In the genomic region with DNA sequence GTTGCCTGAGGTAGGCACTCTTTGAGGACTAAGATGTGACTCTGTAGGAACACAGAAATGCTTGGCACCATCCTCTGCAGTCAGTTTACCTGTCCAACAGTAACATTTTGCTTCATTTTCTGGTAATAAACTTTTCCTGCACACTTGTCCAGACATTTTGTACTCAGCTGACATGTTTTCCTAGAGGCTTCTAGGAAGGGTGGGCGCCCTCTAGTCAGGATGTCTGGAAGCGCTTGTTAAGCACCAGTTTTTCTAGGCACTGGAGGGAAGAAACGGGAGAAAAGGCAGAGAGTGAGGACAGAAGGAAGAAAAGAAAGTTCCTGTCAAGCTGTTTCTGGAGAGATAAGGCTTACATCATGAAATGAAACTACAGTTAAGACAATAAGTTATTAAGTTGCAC, we compare ENCODE assay signal across 15 cellular contexts. TPM values are rescaled to one million over a fixed set of nuclear protein-coding genes. Genes with fewer than 3 reads are reported as not detected.
DNase-seq lines count a peak whose midpoint lies in the region; ATAC-seq, FAIRE-seq and TF ChIP-seq lines count a peak whose summit lies in the region.
"Had no signal": no experiment of that assay in that cellular context is flagged by ENCODE, and none has a peak within 500 bp of the region (broad histone marks: within the 10 kb centered on the region; RNA-seq: fewer than 3 reads in every experiment).

No MANE protein-coding gene starts in this region.

- no peak for ATAC-seq in HG02938 (IDR thresholded peaks at IDR 0.05; ENCODE audit: unreplicated experiment)
- ATAC-seq: activated CD4-positive, CD25-positive, alpha-beta regulatory T cell treated with anti-CD3 and anti-CD28 coated beads, Interleukin-2, amount 50 U/mL, for 24 hours had no signal

- no peak overlapping the region for H2BK5ac ChIP-seq in H1 (ENCODE audit: low read depth, low read length)

- peaks cover 3% of the 10 kb centered on the region; the same call in 1 of the 2 replicates for H3K36me3 ChIP-seq in OCI-LY7 (ENCODE audit: insufficient read depth, low read length)
- H3K36me3 ChIP-seq in H1 (ENCODE audit: control insufficient read depth in 2 of 4, insufficient read depth in 4 of 4, low read length in 3 of 4): no peaks in the 10 kb centered on the region
- no peaks in the 10 kb centered on the region for H3K36me3 ChIP-seq in kidney (ENCODE audit: control insufficient read depth in 1 of 2, insufficient read depth in 2 of 2, low read length in 2 of 2)
- H3K36me3 ChIP-seq: colonic mucosa had no signal

- no peak overlapping the region for H2BK12ac ChIP-seq in H1 (ENCODE audit: low read depth, low read length)

- no peak overlapping the region for H3K23ac ChIP-seq in H1 (ENCODE audit: insufficient read length)

- intact Hi-C loops in OCI-LY7 (cut with micrococcal nuclease; ENCODE audit: unreplicated experiment) (loop anchor here (10.0 kb wide), 1 partner anchor 717 kb away; no protein-coding TSS in a partner anchor), kidney (cut with DNase I) (no loop called here)

- no peak overlapping the region for H4K8ac ChIP-seq in H1 (ENCODE audit: extremely low read depth, insufficient read depth, low read length)

- H4K20me1 ChIP-seq in OCI-LY7 (ENCODE audit: insufficient read depth, low read length): no peaks in the 10 kb centered on the region
- no peaks in the 10 kb centered on the region for H4K20me1 ChIP-seq in H1 (replicated peaks in 1 of 2; ENCODE audit: control insufficient read depth in 1 of 2, insufficient read depth in 2 of 2, low read length in 2 of 2)

- H3K9ac ChIP-seq in H1 (replicated peaks in 1 of 4; ENCODE audit: extremely low read depth in 1 of 4, low read depth in 3 of 4, low read length in 3 of 4): no peak overlapping the region
- H3K9ac ChIP-seq in kidney (ENCODE audit: low read length in 2 of 2): no peak overlapping the region

- no peaks in the 10 kb centered on the region; a peak in 1 of 7 replicates for H3K27me3 ChIP-seq in H1 (replicated peaks in 1 of 4; ENCODE audit: control insufficient read depth in 3 of 4, extremely low read depth in 1 of 4, insufficient read depth in 3 of 4, low read length in 3 of 4)
- H3K27me3 ChIP-seq: colonic mucosa had no signal

- H3K4ac ChIP-seq in H1 (replicated peaks; ENCODE audit: insufficient read length, low read depth, low read length): no peak overlapping the region

- no TSS peak for BruUV-seq in OCI-LY7 (replicated peaks; lab: Mats Ljungman, UMichigan)

- H3K9me3 ChIP-seq in OCI-LY7 (ENCODE audit: low read length) (peaks cover 4% of the 10 kb centered on the region; the same call in 1 of the 2 replicates), H1 (ENCODE audit: insufficient read depth in 2 of 2, low read depth in 1 of 2, low read length in 1 of 2) (no peaks in the 10 kb centered on the region), kidney (ENCODE audit: control insufficient read depth in 1 of 2, low read length in 2 of 2) (no peaks in the 10 kb centered on the region)
- H3K9me3 ChIP-seq: colonic mucosa had no signal

- no peak overlapping the region for H2BK15ac ChIP-seq in H1 (ENCODE audit: low read length)

- H3K23me2 ChIP-seq in H1 (ENCODE audit: low read depth, low read length): no peaks in the 10 kb centered on the region

- TF ChIP-seq CTCF in OCI-LY7 (conservative IDR thresholded peaks at IDR 0.05; ENCODE audit: low read length) (peak; percentile 69), H1 (IDR thresholded peaks at IDR 0.05; ENCODE audit: control extremely low read depth in 1 of 3, insufficient read depth in 1 of 3, low read depth in 1 of 3, low read length in 3 of 3) (peak in 2 of 3 experiments; percentile 37 to 57; a peak in 2 of 4 replicates), retinal pigment epithelial cell (conservative IDR thresholded peaks at IDR 0.05; ENCODE audit: low read depth, low read length) (peak; percentile 33), kidney (IDR thresholded peaks at IDR 0.05; ENCODE audit: borderline replicate concordance, extremely low read depth, insufficient read depth) (no peak)

- H2BK20ac ChIP-seq in H1 (ENCODE audit: low read length): no peak overlapping the region

- FAIRE-seq in H1 (lab: Jason Lieb, UNC) (peak; percentile 91), kidney (lab: Jason Lieb, UNC) (no peak)

- H3K4me2 ChIP-seq in OCI-LY7 (ENCODE audit: low read length) (no peak overlapping the region), H1 (ENCODE audit: insufficient read depth in 1 of 2, low read depth in 2 of 2, low read length in 2 of 2) (no peak overlapping the region)

- no peak overlapping the region for H3K18ac ChIP-seq in H1 (ENCODE audit: extremely low read depth, low read length)

- H2BK120ac ChIP-seq in H1 (replicated peaks; ENCODE audit: low read depth, low read length): no peak overlapping the region

- DNase-seq in NCI-H82 (lab: John Stamatoyannopoulos, UW) (peak; percentile 40), NCI-H82 treated with DMSO at 0.1 percent for 48 hours (lab: John Stamatoyannopoulos, UW; ENCODE audit: unreplicated experiment) (no peak), OCI-LY7 (ENCODE audit: low spot score) (no peak), H1 (ENCODE audit: low read depth in 1 of 2, low spot score in 2 of 2) (no peak), retinal pigment epithelial cell (ENCODE audit: low read depth) (no peak), kidney (no peak), NCI-H2227 treated with DMSO at 0.1 percent for 48 hours (lab: John Stamatoyannopoulos, UW) (no peak)
- DNase-seq: activated naive CD8-positive, alpha-beta T cell treated with anti-CD3 and anti-CD28 coated beads, Interleukin-2, amount 10 ng/mL, durations not matched to agents 7 days and 5 days; colonic mucosa; DMS79 treated with DMSO at 0.1 percent for 48 hours; NCI-H1417; NCI-H526 treated with DMSO at 0.1 percent for 48 hours; stimulated activated CD4-positive, alpha-beta T cell treated with anti-CD3 and anti-CD28 coated beads, Interleukin-2, amount 100 ng/mL, for 48 hours had no signal

- TF ChIP-seq EP300 in H1 (IDR thresholded peaks at IDR 0.05; ENCODE audit: borderline replicate concordance in 1 of 2, low read depth in 2 of 2, low read length in 2 of 2): no peak

- POLR2A ChIA-PET in OCI-LY7 (lab: Charles Lee) (interaction anchor here (1.0 kb wide), 1 partner anchor 18 kb away, joined by 5 read pairs; no protein-coding TSS in a partner anchor), H1 (lab: Charles Lee; ENCODE audit: partially characterized antibody) (no interaction called here)

- no peak overlapping the region for H3K4me3 ChIP-seq in OCI-LY7 (ENCODE audit: low read depth, low read length, poor library complexity, severe bottlenecking)
- no peak overlapping the region for H3K4me3 ChIP-seq in H1 (ENCODE audit: extremely low read depth in 1 of 4, insufficient read depth in 2 of 4, low read depth in 3 of 4, low read length in 4 of 4)
- H3K4me3 ChIP-seq in retinal pigment epithelial cell (ENCODE audit: low read length): no peak overlapping the region
- no peak overlapping the region for H3K4me3 ChIP-seq in kidney (ENCODE audit: low read length in 2 of 2)
- H3K4me3 ChIP-seq: colonic mucosa had no signal

- no peaks in the 10 kb centered on the region for H3K9me2 ChIP-seq in OCI-LY7 (ENCODE audit: insufficient read depth, low read length)

- H3K4me1 ChIP-seq in OCI-LY7 (ENCODE audit: insufficient read depth, low read length, poor library complexity, severe bottlenecking) (peaks cover 21% of the 10 kb centered on the region), H1 (replicated peaks in 1 of 4; ENCODE audit: control insufficient read depth in 3 of 4, insufficient read depth in 4 of 4, low read length in 3 of 4) (no peaks in the 10 kb centered on the region), kidney (ENCODE audit: control insufficient read depth in 1 of 2, insufficient read depth in 1 of 2, low read depth in 1 of 2, low read length in 2 of 2) (no peaks in the 10 kb centered on the region)
- H3K4me1 ChIP-seq: colonic mucosa had no signal

- no peak for TF ChIP-seq POLR2A in H1 (IDR thresholded peaks at IDR 0.05; ENCODE audit: control extremely low read depth in 1 of 2, low read depth in 2 of 2, low read length in 2 of 2)

- peak; percentile 26 to 39 for TF ChIP-seq RAD21 in H1 (IDR thresholded peaks at IDR 0.05 in 1 of 2, conservative IDR thresholded peaks at IDR 0.05 in 1 of 2; ENCODE audit: low read depth in 2 of 2, low read length in 2 of 2)

- CTCF ChIA-PET in OCI-LY7 (lab: Charles Lee; ENCODE audit: unreplicated experiment): no interaction called here
- CTCF ChIA-PET in H1 (lab: Charles Lee; ENCODE audit: partially characterized antibody): interaction anchor here (1.3 to 1.8 kb wide), 3 partner anchors 13 to 26 kb away, joined by 4 to 6 read pairs (median 4); no protein-coding TSS in a partner anchor

- no peak overlapping the region for H2AK5ac ChIP-seq in H1 (ENCODE audit: low read depth, low read length)

- H4K91ac ChIP-seq in H1 (replicated peaks; ENCODE audit: insufficient read length, low read length): no peak overlapping the region

- 69% methylated on average over 3 of the region's 3 CpGs; no CpG with 5 or more reads in 1 of the 2 experiments for WGBS in H1 (ENCODE audit: extremely low coverage in 1 of 2, insufficient coverage in 1 of 2, insufficient read length in 1 of 2, insufficient replicate concordance in 2 of 2, low coverage in 1 of 2, low lambda C conversion rate in 2 of 2, missing lambda C conversion rate in 1 of 2), 2 experiments

- no peak overlapping the region for H3K14ac ChIP-seq in H1 (ENCODE audit: insufficient read length)

- no peaks in the 10 kb centered on the region for H3K79me1 ChIP-seq in H1 (ENCODE audit: low read depth, low read length)

- no peak overlapping the region for H3K27ac ChIP-seq in OCI-LY7 (ENCODE audit: low read depth, low read length, poor library complexity, severe bottlenecking)
- H3K27ac ChIP-seq in H1 (ENCODE audit: low read depth, low read length): no peak overlapping the region
- no peak overlapping the region for H3K27ac ChIP-seq in kidney (ENCODE audit: low read depth in 2 of 2, low read length in 2 of 2)
- H3K27ac ChIP-seq: colonic mucosa had no signal

- H2AFZ ChIP-seq in OCI-LY7 (ENCODE audit: low read length): no peak overlapping the region; the same call in 1 of the 2 replicates
- peak overlapping the region; percentile 99; the same call in 1 of the 2 replicates for H2AFZ ChIP-seq in H1 (ENCODE audit: low read length)

- H4K5ac ChIP-seq in H1 (ENCODE audit: insufficient read length, low read depth, low read length): no peak overlapping the region

- H3K56ac ChIP-seq in H1 (replicated peaks; ENCODE audit: insufficient read length, low read depth, low read length): no peak overlapping the region

- H3K79me2 ChIP-seq in OCI-LY7 (ENCODE audit: insufficient read depth, low read depth, low read length) (no peaks in the 10 kb centered on the region), H1 (ENCODE audit: control insufficient read depth in 1 of 2, insufficient read depth in 2 of 2, low read length in 2 of 2) (no peaks in the 10 kb centered on the region)

RNA-seq across cellular contexts. Expression of gene TNFRSF21, which starts 42.5 kb away (rescaled TPM):
- total RNA-seq in OCI-LY7 (2014; rRNA removed; shearing (Covaris generic)): 22.7 and 28.1 TPM in 2 replicates
- total RNA-seq in OCI-LY7 (2022) (35.1 and 36.5 TPM in 2 replicates), kidney (45.5 TPM)
- 52.4 and 52.7 TPM in 2 replicates for total RNA-seq in H1 (2021; fragmentation: NEBNext Ultra II Directional; extraction: Animal tissue kit (Norgen Biotek cat#: 25700))
- polyA plus RNA-seq in H1 (2011; rRNA removed) (16.4 and 21.3 TPM in 2 replicates), kidney (ENCODE audit: insufficient read depth, low read depth, low replicate concordance) (40.3 TPM)
- 20.2 TPM for polyA plus RNA-seq in H1 (2011; cell fraction: cytosol; rRNA removed)
- 15.2 TPM for polyA plus RNA-seq in H1 (2011; cell fraction: nucleus; rRNA removed)
- polyA plus RNA-seq in H1 (2012, experiment 1 of 2): 34.6 to 40.9 TPM (median 35.8 TPM) in 4 replicates
- 20.3 TPM for polyA plus RNA-seq in H1 (2012, experiment 2 of 2)
- 45.5 TPM for polyA plus RNA-seq in H1 (2013, experiment 1 of 2)
- 56.1 TPM for polyA plus RNA-seq in H1 (2013, experiment 2 of 2)
- 59.1 and 62.4 TPM in 2 replicates for polyA minus RNA-seq in H1 (2011; rRNA and poly(A)+ RNA removed)
- polyA minus RNA-seq in H1 (2011; cell fraction: cytosol; rRNA and poly(A)+ RNA removed): 27.9 TPM
- 39.1 TPM for polyA minus RNA-seq in H1 (2011; cell fraction: nucleus; rRNA and poly(A)+ RNA removed)
